10 cellular contexts compared by ENCODE assay signal in genomic region chr2:144389151-144389929, GRCh38.
DNase-seq lines count a peak whose midpoint lies in the region; ATAC-seq and TF ChIP-seq lines count a peak whose summit lies in the region.
"Had no signal": no experiment of that assay in that cellular context is flagged by ENCODE, and none has a peak within 500 bp of the region (broad histone marks: within the 10 kb centered on the region; RNA-seq: fewer than 3 reads in every experiment).

No MANE protein-coding gene starts in this region.

- DNase-seq in NCI-H748 (lab: John Stamatoyannopoulos, UW; ENCODE audit: unreplicated experiment): peak; percentile 60
- DNase-seq in NCI-H748 treated with DMSO at 0.1 percent for 48 hours (lab: John Stamatoyannopoulos, UW): no peak
- DNase-seq in AML-193 (lab: John Stamatoyannopoulos, UW): no peak
- DNase-seq in kidney tubule cell (ENCODE audit: low spot score): no peak
- DNase-seq: stimulated activated naive CD8-positive, alpha-beta T cell treated with anti-CD3 and anti-CD28 coated beads, Interleukin-15, Interleukin-2, amounts not matched to agents 100 U/mL and 50 U/mL, for 24 hours; T-helper 9 cell had no signal

- H3K36me3 ChIP-seq in esophagus (ENCODE audit: control insufficient read depth in 2 of 2, insufficient read depth in 2 of 2, low read length in 1 of 2) (no peaks in the 10 kb centered on the region), liver (ENCODE audit: control insufficient read depth in 4 of 4, insufficient read depth in 3 of 4, low read depth in 1 of 4, low read length in 3 of 4) (peaks cover 0 to 4% (median 0%) of the 10 kb centered on the region in 4 donors)

- H3K4me3 ChIP-seq in esophagus (ENCODE audit: low read depth in 1 of 2, low read length in 2 of 2) (peak overlapping the region; percentile 52 to 62), liver (ENCODE audit: low read depth in 1 of 3, low read length in 3 of 3) (peak overlapping the region; percentile 47 to 68 (median 50))

- 50 to 53% methylated on average over 37 of the region's 37 CpGs for WGBS in esophagus, 2 donors
- WGBS in liver: 42% methylated on average over 37 of the region's 37 CpGs

- no peaks in the 10 kb centered on the region for H3K27me3 ChIP-seq in esophagus (ENCODE audit: control insufficient read depth in 1 of 2, insufficient read depth in 2 of 2, low read length in 2 of 2)
- H3K27me3 ChIP-seq in liver (ENCODE audit: control insufficient read depth in 4 of 4, insufficient read depth in 4 of 4, low read length in 3 of 4): no peaks in the 10 kb centered on the region

- H3K9me3 ChIP-seq in esophagus (ENCODE audit: control insufficient read depth in 2 of 2, insufficient read depth in 1 of 2, low read depth in 1 of 2, low read length in 1 of 2): no peaks in the 10 kb centered on the region
- H3K9me3 ChIP-seq in liver (ENCODE audit: control insufficient read depth in 4 of 4, low read length in 3 of 4): no peaks in the 10 kb centered on the region

- H3K9ac ChIP-seq in liver (ENCODE audit: low read depth in 1 of 2, low read length in 2 of 2): no peak overlapping the region

- TF ChIP-seq RAD21 in liver (IDR thresholded peaks at IDR 0.05): no peak

- TF ChIP-seq CTCF in liver (IDR thresholded peaks at IDR 0.05; ENCODE audit: low read depth, low read length, missing input control): no peak

- H3K4me1 ChIP-seq in esophagus (ENCODE audit: control insufficient read depth in 2 of 2, insufficient read depth in 2 of 2, low read length in 1 of 2): no peaks in the 10 kb centered on the region
- H3K4me1 ChIP-seq in liver (ENCODE audit: control insufficient read depth in 4 of 4, insufficient read depth in 4 of 4, low read length in 3 of 4): peaks cover 0 to 8% (median 4%) of the 10 kb centered on the region in 4 donors

- ATAC-seq in GM21619 (IDR thresholded peaks at IDR 0.05; ENCODE audit: unreplicated experiment) (no peak), HG03095 (IDR thresholded peaks at IDR 0.05; ENCODE audit: unreplicated experiment) (no peak)
- ATAC-seq: stimulated activated naive CD8-positive, alpha-beta T cell treated with anti-CD3 and anti-CD28 coated beads, Interleukin-15, Interleukin-2, amounts not matched to agents 100 U/mL and 50 U/mL, for 24 hours had no signal

- H3K27ac ChIP-seq in esophagus (ENCODE audit: low read depth in 2 of 2, low read length in 1 of 2) (no peak overlapping the region), liver (ENCODE audit: low read depth in 1 of 2, low read length in 2 of 2) (no peak overlapping the region)

TF ChIP-seq in liver, 16 proteins besides CTCF, POLR2A, EP300 and RAD21:
- TF ChIP-seq, protein P1, sequence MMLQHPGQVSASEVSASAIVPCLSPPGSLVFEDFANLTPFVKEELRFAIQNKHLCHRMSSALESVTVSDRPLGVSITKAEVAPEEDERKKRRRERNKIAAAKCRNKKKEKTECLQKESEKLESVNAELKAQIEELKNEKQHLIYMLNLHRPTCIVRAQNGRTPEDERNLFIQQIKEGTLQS (IDR thresholded peaks at IDR 0.05): no peak
- no peak for TF ChIP-seq HNF4A (conservative IDR thresholded peaks at IDR 0.05)
- TF ChIP-seq TAF1 (conservative IDR thresholded peaks at IDR 0.05): no peak
- no peak for TF ChIP-seq JUND (IDR thresholded peaks at IDR 0.05)
- no peak for TF ChIP-seq SP1 (IDR thresholded peaks at IDR 0.05)
- no peak for TF ChIP-seq FOXA1 (IDR thresholded peaks at IDR 0.05)
- no peak for TF ChIP-seq GABPA (IDR thresholded peaks at IDR 0.05 in 1 of 2, conservative IDR thresholded peaks at IDR 0.05 in 1 of 2)
